In genomic region chr18:22551536-22552151, GRCh38 we compare ENCODE assay signal across 13 cellular contexts.
DNase-seq lines count a peak whose midpoint lies in the region; ATAC-seq and TF ChIP-seq lines count a peak whose summit lies in the region.
"Had no signal": no experiment of that assay in that cellular context is flagged by ENCODE, and none has a peak within 500 bp of the region (broad histone marks: within the 10 kb centered on the region; RNA-seq: fewer than 3 reads in every experiment).

No MANE protein-coding gene starts in this region.

- no peak overlapping the region for H3K27ac ChIP-seq in lung (ENCODE audit: low read depth in 1 of 2, low read length in 1 of 2)
- H3K27ac ChIP-seq in suprapubic skin: no peak overlapping the region

- TF ChIP-seq CTCF in choroid plexus epithelial cell (conservative IDR thresholded peaks at IDR 0.05; ENCODE audit: low read depth, low read length) (no peak), lung (IDR thresholded peaks at IDR 0.05; ENCODE audit: control extremely low read depth, extremely low read depth) (no peak), suprapubic skin (IDR thresholded peaks at IDR 0.05) (no peak)

- H3K27me3 ChIP-seq in MG63: no peaks in the 10 kb centered on the region
- no peaks in the 10 kb centered on the region for H3K27me3 ChIP-seq in lung (ENCODE audit: control insufficient read depth, insufficient read depth)
- H3K27me3 ChIP-seq in suprapubic skin: no peaks in the 10 kb centered on the region

- H3K4me3 ChIP-seq in MG63: no peak overlapping the region
- no peak overlapping the region for H3K4me3 ChIP-seq in choroid plexus epithelial cell (ENCODE audit: low read depth, low read length)
- H3K4me3 ChIP-seq in lung: no peak overlapping the region
- H3K4me3 ChIP-seq in suprapubic skin: no peak overlapping the region

- ATAC-seq in lung (ENCODE audit: insufficient read depth, low FRiP score) (peak; percentile 67), GM19452 (IDR thresholded peaks at IDR 0.05; ENCODE audit: unreplicated experiment) (no peak)

- WGBS in lung, 2 donors: 71 to 85% methylated on average over 5 of the region's 5 CpGs
- 70% methylated on average over 5 of the region's 5 CpGs for WGBS in suprapubic skin

- H3K4me1 ChIP-seq in lung (ENCODE audit: control insufficient read depth in 2 of 2, insufficient read depth in 2 of 2, low read length in 2 of 2): peaks cover 1 to 6% of the 10 kb centered on the region in 2 donors
- no peaks in the 10 kb centered on the region for H3K4me1 ChIP-seq in suprapubic skin

- TF ChIP-seq POLR2A in suprapubic skin (IDR thresholded peaks at IDR 0.05): no peak

- H3K36me3 ChIP-seq in MG63 (no peaks in the 10 kb centered on the region), lung (ENCODE audit: control insufficient read depth in 2 of 2, insufficient read depth in 2 of 2, low read length in 2 of 2) (no peaks in the 10 kb centered on the region), suprapubic skin (no peaks in the 10 kb centered on the region)

- H3K9me3 ChIP-seq in MG63: no peaks in the 10 kb centered on the region
- H3K9me3 ChIP-seq in lung (ENCODE audit: control insufficient read depth in 2 of 2, insufficient read depth in 1 of 2, low read length in 1 of 2): no peaks in the 10 kb centered on the region
- no peaks in the 10 kb centered on the region for H3K9me3 ChIP-seq in suprapubic skin

- no peak for TF ChIP-seq EP300 in suprapubic skin (IDR thresholded peaks at IDR 0.05)

- DNase-seq in AG20443 (ENCODE audit: low spot score) (peak; percentile 70), MG63 (peak; percentile 51), choroid plexus epithelial cell (ENCODE audit: low read depth) (peak; percentile 70), lung (ENCODE audit: low spot score) (no peak), MV-4-11 (lab: John Stamatoyannopoulos, UW) (no peak), suprapubic skin (ENCODE audit: low spot score in 2 of 2) (no peak), D341Med (ENCODE audit: low spot score) (no peak)
- DNase-seq: activated T-cell treated with anti-CD3 and anti-CD28 coated beads, Interleukin-2, amount 50 U/mL, for 1 hour; CD4-positive, alpha-beta memory T cell; cerebellar nuclear complex; hippocampal formation; NCI-H1930 had no signal

Comparison
In these comparisons a context has a peak if more than half of its experiments do, and no peak if none do; other contexts are left out.
1. DNase-seq: peak in AG20443 (single experiment), MG63 (single experiment) and choroid plexus epithelial cell (single experiment); none in lung (single experiment), MV-4-11 (single experiment), suprapubic skin (0 of 2) and D341Med (single experiment).